15 cellular contexts compared by ENCODE assay signal in the genomic region with DNA sequence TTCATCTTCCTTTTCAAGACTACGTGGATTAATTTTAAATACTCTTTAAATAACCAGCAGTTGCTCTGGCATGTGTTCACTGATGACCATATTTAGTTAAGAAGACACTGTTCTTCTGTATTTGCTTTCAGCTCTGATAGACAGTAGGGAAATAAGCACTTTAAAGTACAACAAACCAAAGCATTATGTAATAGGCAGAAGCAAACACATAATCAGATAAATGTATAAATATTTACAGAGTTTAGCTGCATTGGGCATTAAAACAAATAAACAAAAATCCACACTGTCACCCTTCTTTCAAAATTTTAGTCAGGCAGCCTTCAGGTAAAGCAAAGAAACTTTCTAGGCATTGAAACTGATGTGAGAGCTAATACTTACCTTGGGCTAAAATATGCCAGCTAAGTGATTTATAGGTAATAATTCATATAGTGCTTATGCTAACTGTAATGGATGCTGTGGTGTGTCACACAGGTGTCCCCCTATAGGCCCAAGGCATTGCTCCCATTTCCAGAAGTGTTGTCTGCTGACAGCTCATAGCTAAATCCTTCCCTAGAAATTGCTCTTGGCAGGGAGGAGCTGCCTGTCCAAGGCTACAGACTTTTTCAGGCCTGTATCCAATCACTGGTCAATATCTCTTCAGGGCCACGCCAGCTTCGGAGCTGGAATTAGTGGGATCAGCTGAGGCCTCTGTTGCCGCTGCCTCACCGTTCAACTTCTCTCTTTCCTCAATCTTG.
DNase-seq lines count a peak whose midpoint lies in the region; ATAC-seq and TF ChIP-seq lines count a peak whose summit lies in the region.
"Had no signal": no experiment of that assay in that cellular context is flagged by ENCODE, and none has a peak within 500 bp of the region (broad histone marks: within the 10 kb centered on the region; RNA-seq: fewer than 3 reads in every experiment).

No MANE protein-coding gene starts in this region.

- no peak overlapping the region for H3K4me2 ChIP-seq in neural progenitor cell
- H3K4me2 ChIP-seq: PC-9 had no signal

- H4K20me1 ChIP-seq in neural progenitor cell (ENCODE audit: low read depth), result no peaks in the 10 kb centered on the region

- H3K4me3 Mint-ChIP-seq in neural progenitor cell, result no peak overlapping the region
- H3K4me3 Mint-ChIP-seq: CD4-positive, alpha-beta memory T cell had no signal

- H3K4me1 ChIP-seq in neural progenitor cell, result peaks cover 41% of the 10 kb centered on the region

- H3K27me3 Mint-ChIP-seq in neural progenitor cell (ENCODE audit: insufficient read depth, low read depth), result no peaks in the 10 kb centered on the region

- H3F3A ChIP-seq in neural progenitor cell (ENCODE audit: low read depth), result peaks cover 23% of the 10 kb centered on the region

- H3K9ac ChIP-seq in neural progenitor cell, result no peak overlapping the region

- H3K9me3 ChIP-seq in neural progenitor cell (ENCODE audit: low read depth), result no peaks in the 10 kb centered on the region

- no peaks in the 10 kb centered on the region for H3K9me3 Mint-ChIP-seq in neural progenitor cell

- DNase-seq in NCI-H526 (lab: John Stamatoyannopoulos, UW) (peak; percentile 2 to 24), left lobe of liver (ENCODE audit: low spot score) (peak; percentile 65), neural progenitor cell (ENCODE audit: low spot score) (no peak), NCI-H748 (lab: John Stamatoyannopoulos, UW; ENCODE audit: unreplicated experiment) (no peak), NCI-H446 (lab: John Stamatoyannopoulos, UW) (no peak), hypothalamus (lab: John Stamatoyannopoulos, UW) (no peak)
- DNase-seq: AML-193; CD4-positive, alpha-beta memory T cell; MV-4-11; NCI-H1417 treated with DMSO at 0.1 percent for 48 hours; NCI-H2029 treated with DMSO at 0.1 percent for 48 hours; NCI-H524; PC-9 had no signal

- H3K27me3 ChIP-seq in neural progenitor cell, result no peaks in the 10 kb centered on the region

- H3K27ac ChIP-seq in 22Rv1 (peak overlapping the region; percentile 78), neural progenitor cell (no peak overlapping the region)
- H3K27ac ChIP-seq: PC-9 had no signal

- H3K4me3 ChIP-seq in neural progenitor cell, result no peak overlapping the region
- H3K4me3 ChIP-seq: PC-9 had no signal

- no peaks in the 10 kb centered on the region for H3K79me2 ChIP-seq in neural progenitor cell (ENCODE audit: low read depth)

- ATAC-seq in left lobe of liver (peak; percentile 86), HG03159 (IDR thresholded peaks at IDR 0.05; ENCODE audit: unreplicated experiment) (no peak)

- no peak overlapping the region for H3K27ac Mint-ChIP-seq in neural progenitor cell

- no peaks in the 10 kb centered on the region for H3K36me3 Mint-ChIP-seq in neural progenitor cell
- H3K36me3 Mint-ChIP-seq: CD4-positive, alpha-beta memory T cell had no signal

- peak overlapping the region; percentile 44 for H2AFZ ChIP-seq in neural progenitor cell (replicated peaks)
- H2AFZ ChIP-seq: PC-9 had no signal

- H3K4me1 Mint-ChIP-seq in neural progenitor cell, result peaks cover 42% of the 10 kb centered on the region

- TF ChIP-seq CTCF in 22Rv1 (IDR thresholded peaks at IDR 0.05) (no peak), neural progenitor cell (IDR thresholded peaks at IDR 0.05) (no peak)

- H3K36me3 ChIP-seq in neural progenitor cell, result no peaks in the 10 kb centered on the region

Comparison
In these comparisons a context has a peak if more than half of its experiments do, and no peak if none do; other contexts are left out.
1. DNase-seq: peak in NCI-H526 (2 of 2) and left lobe of liver (single experiment); none in neural progenitor cell (single experiment), NCI-H748 (single experiment), NCI-H446 (0 of 2) and hypothalamus (0 of 51).